21 cellular contexts compared by ENCODE assay signal in the genomic region with DNA sequence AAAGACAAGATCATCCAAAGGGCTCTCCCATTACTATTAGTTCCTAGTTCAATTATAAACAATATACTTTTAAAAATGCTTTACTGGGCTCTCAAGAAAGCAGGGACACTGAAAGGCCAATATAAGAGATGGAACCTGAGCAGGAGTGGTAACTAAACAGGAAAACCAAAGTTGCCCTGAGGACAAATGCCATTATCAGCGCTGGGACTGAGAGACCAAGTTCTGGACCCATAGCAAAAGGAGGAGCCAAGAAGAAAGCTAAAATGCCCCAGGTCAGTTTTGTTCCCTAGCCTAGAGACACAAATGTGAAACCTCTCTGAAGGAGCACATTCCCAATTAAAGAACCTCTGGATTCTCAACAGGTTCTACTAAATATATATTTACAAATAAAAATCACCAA.
DNase-seq lines count a peak whose midpoint lies in the region; ATAC-seq, FAIRE-seq and TF ChIP-seq lines count a peak whose summit lies in the region.
"Had no signal": no experiment of that assay in that cellular context is flagged by ENCODE, and none has a peak within 500 bp of the region (broad histone marks: within the 10 kb centered on the region; RNA-seq: fewer than 3 reads in every experiment).

No MANE protein-coding gene starts in this region.

- H3K27me3 Mint-ChIP-seq in MCF 10A (ENCODE audit: insufficient read depth, unreplicated experiment) (no peaks in the 10 kb centered on the region), chondrocyte (ENCODE audit: low read depth) (no peaks in the 10 kb centered on the region)
- H3K27me3 Mint-ChIP-seq: CD4-positive, alpha-beta memory T cell had no signal

- H3K27ac Mint-ChIP-seq in MCF 10A (ENCODE audit: low read depth, unreplicated experiment) (peak overlapping the region; percentile 23), chondrocyte (ENCODE audit: unreplicated experiment) (no peak overlapping the region)
- H3K27ac Mint-ChIP-seq: H9 had no signal

- intact Hi-C loops in MCF 10A (cut with micrococcal nuclease): loop anchor here (10.0 kb wide), 1 partner anchor 692 kb away; no protein-coding TSS in a partner anchor
- intact Hi-C loops in mammary epithelial cell (cut with micrococcal nuclease): no loop called here

- H3K9me1 ChIP-seq in keratinocyte (ENCODE audit: control insufficient read depth, extremely low read depth, insufficient read depth, low read length): no peaks in the 10 kb centered on the region

- TF ChIP-seq CTCF in MCF 10A (IDR thresholded peaks at IDR 0.05; ENCODE audit: unreplicated experiment) (no peak), mammary epithelial cell (conservative IDR thresholded peaks at IDR 0.05 in 1 of 2, IDR thresholded peaks at IDR 0.05 in 1 of 2; ENCODE audit: extremely low read depth in 1 of 2, insufficient read depth in 1 of 2, low read depth in 1 of 2, low read length in 2 of 2) (no peak), keratinocyte (optimal IDR thresholded peaks at IDR 0.05 in 1 of 3, IDR thresholded peaks at IDR 0.05 in 1 of 3, conservative IDR thresholded peaks at IDR 0.05 in 1 of 3; ENCODE audit: extremely low read depth in 1 of 3, insufficient read depth in 2 of 3, low read length in 3 of 3) (no peak), chondrocyte (IDR thresholded peaks at IDR 0.05) (no peak), upper lobe of left lung (IDR thresholded peaks at IDR 0.05) (no peak)

- H3K9ac ChIP-seq in mammary epithelial cell (ENCODE audit: insufficient read depth, low read length): no peak overlapping the region
- no peak overlapping the region for H3K9ac ChIP-seq in keratinocyte (ENCODE audit: control insufficient read depth, extremely low read depth, insufficient read depth, low read length)
- H3K9ac ChIP-seq: BLaER1 had no signal

- POLR2A ChIA-PET in MCF 10A (lab: Yijun Ruan, JAX): interaction anchor here (0.7 to 1.0 kb wide), 3 partner anchors 67 to 218 kb away, joined by 3 read pairs; a partner anchor contains a TSS

- WGBS in mammary epithelial cell (ENCODE audit: low coverage, missing lambda C conversion rate): 25% methylated on average over 1 of the region's 1 CpG
- WGBS in upper lobe of left lung, 2 donors: 74 to 80% methylated on average over 1 of the region's 1 CpG

- peaks cover 11% of the 10 kb centered on the region for H3K4me1 Mint-ChIP-seq in MCF 10A (ENCODE audit: insufficient read depth, unreplicated experiment)
- H3K4me1 Mint-ChIP-seq in chondrocyte (ENCODE audit: low read depth): peaks cover 11% of the 10 kb centered on the region

- TF ChIP-seq POLR2A in upper lobe of left lung (IDR thresholded peaks at IDR 0.05): no peak

- CTCF ChIA-PET in MCF 10A (lab: Yijun Ruan, JAX): interaction anchor here (0.8 to 6.5 kb wide), 2 partner anchors 83 to 399 kb away, joined by 3 to 76 read pairs; no protein-coding TSS in a partner anchor
- CTCF ChIA-PET in mammary epithelial cell (lab: Charles Lee; ENCODE audit: low non-redundant PET): no interaction called here

- H3K4me2 ChIP-seq in mammary epithelial cell (ENCODE audit: insufficient read depth, low read depth, low read length): no peak overlapping the region
- H3K4me2 ChIP-seq in keratinocyte (ENCODE audit: control insufficient read depth, extremely low read depth, insufficient read depth, low read depth, low read length): no peak overlapping the region
- H3K4me2 ChIP-seq: A549, BLaER1 had no signal

- TF ChIP-seq EP300 in upper lobe of left lung (IDR thresholded peaks at IDR 0.05): no peak

- BruUV-seq in MCF 10A (replicated peaks; lab: Mats Ljungman, UMichigan) (no TSS peak), mammary epithelial cell (replicated peaks; lab: Mats Ljungman, UMichigan) (no TSS peak)

- no peak overlapping the region for H3K27ac ChIP-seq in mammary epithelial cell (ENCODE audit: insufficient read depth, low read depth, low read length)
- no peak overlapping the region for H3K27ac ChIP-seq in keratinocyte (ENCODE audit: control insufficient read depth, insufficient read depth, low read length)
- H3K27ac ChIP-seq in upper lobe of left lung: no peak overlapping the region
- H3K27ac ChIP-seq: 22Rv1, A549, BLaER1, HL-60 had no signal

- H3K27me3 ChIP-seq in mammary epithelial cell (ENCODE audit: insufficient read depth, low read length): no peaks in the 10 kb centered on the region
- no peaks in the 10 kb centered on the region for H3K27me3 ChIP-seq in keratinocyte (ENCODE audit: control insufficient read depth, extremely low read depth, insufficient read depth, low read length)
- no peaks in the 10 kb centered on the region for H3K27me3 ChIP-seq in upper lobe of left lung
- H3K27me3 ChIP-seq: BLaER1 had no signal

- no peak overlapping the region for H3K4me3 Mint-ChIP-seq in MCF 10A (ENCODE audit: unreplicated experiment)
- H3K4me3 Mint-ChIP-seq in chondrocyte (ENCODE audit: unreplicated experiment): no peak overlapping the region
- H3K4me3 Mint-ChIP-seq: CD14-positive monocyte; CD4-positive, alpha-beta memory T cell; H9 had no signal

- no peaks in the 10 kb centered on the region for H3K4me1 ChIP-seq in mammary epithelial cell (ENCODE audit: insufficient read depth, low read length)
- H3K4me1 ChIP-seq in keratinocyte (ENCODE audit: control insufficient read depth, extremely low read depth, insufficient read depth, low read length): no peaks in the 10 kb centered on the region
- no peaks in the 10 kb centered on the region for H3K4me1 ChIP-seq in upper lobe of left lung
- H3K4me1 ChIP-seq: A549, BLaER1 had no signal

- H3K79me2 ChIP-seq in mammary epithelial cell (ENCODE audit: insufficient read depth, low read length): no peaks in the 10 kb centered on the region
- H3K79me2 ChIP-seq in keratinocyte (ENCODE audit: control insufficient read depth, insufficient read depth, low read length): no peaks in the 10 kb centered on the region

- ATAC-seq in HG03565 (IDR thresholded peaks at IDR 0.05; ENCODE audit: unreplicated experiment) (no peak), upper lobe of left lung (ENCODE audit: low FRiP score in 2 of 2) (no peak)
- ATAC-seq: GM12878 had no signal

- H3K36me3 ChIP-seq in mammary epithelial cell (ENCODE audit: insufficient read depth, low read length) (no peaks in the 10 kb centered on the region), keratinocyte (ENCODE audit: control insufficient read depth in 2 of 2, extremely low read depth in 1 of 2, insufficient read depth in 2 of 2, low read length in 2 of 2) (no peaks in the 10 kb centered on the region), upper lobe of left lung (no peaks in the 10 kb centered on the region)
- H3K36me3 ChIP-seq: BLaER1 had no signal

- dilution Hi-C loops in mammary epithelial cell (cut with HindIII; ENCODE audit: low sequenced_read_pairs) (no loop called here), keratinocyte (cut with MboI; ENCODE audit: extremely low pct_ligation_motif_present, low sequenced_read_pairs) (no loop called here)

- no peaks in the 10 kb centered on the region for H3K9me3 ChIP-seq in mammary epithelial cell (replicated peaks; ENCODE audit: insufficient read depth, low read length)
- no peaks in the 10 kb centered on the region for H3K9me3 ChIP-seq in keratinocyte (ENCODE audit: control insufficient read depth, low read depth, low read length)
- no peaks in the 10 kb centered on the region for H3K9me3 ChIP-seq in upper lobe of left lung
- H3K9me3 ChIP-seq: A549, BLaER1 had no signal

- H3K4me3 ChIP-seq in mammary epithelial cell (replicated peaks in 1 of 3; ENCODE audit: insufficient read depth in 1 of 3, low read depth in 2 of 3, low read length in 3 of 3) (no peak overlapping the region), keratinocyte (ENCODE audit: control insufficient read depth in 2 of 3, extremely low read depth in 1 of 3, insufficient read depth in 2 of 3, low read depth in 1 of 3, low read length in 3 of 3) (no peak overlapping the region), upper lobe of left lung (no peak overlapping the region)
- H3K4me3 ChIP-seq: A549, BLaER1, GM12878 had no signal

- H4K20me1 ChIP-seq in mammary epithelial cell (ENCODE audit: insufficient read depth, low read length) (no peaks in the 10 kb centered on the region), keratinocyte (ENCODE audit: control insufficient read depth, extremely low read depth, insufficient read depth, low read length) (no peaks in the 10 kb centered on the region)
- H4K20me1 ChIP-seq: BLaER1 had no signal

- H3K36me3 Mint-ChIP-seq in MCF 10A (ENCODE audit: insufficient read depth, unreplicated experiment) (no peaks in the 10 kb centered on the region), chondrocyte (ENCODE audit: low read depth) (no peaks in the 10 kb centered on the region)
- H3K36me3 Mint-ChIP-seq: CD4-positive, alpha-beta memory T cell had no signal

- H3K9me3 Mint-ChIP-seq in MCF 10A (ENCODE audit: unreplicated experiment) (no peaks in the 10 kb centered on the region), chondrocyte (ENCODE audit: low read depth) (no peaks in the 10 kb centered on the region)
- H3K9me3 Mint-ChIP-seq: CD14-positive monocyte; CD4-positive, alpha-beta memory T cell; H9 had no signal

- H2AFZ ChIP-seq in mammary epithelial cell (ENCODE audit: low read depth, low read length) (no peak overlapping the region), keratinocyte (ENCODE audit: control insufficient read depth, low read length) (no peak overlapping the region)

- FAIRE-seq in keratinocyte (lab: Jason Lieb, UNC): peak; percentile 26
- FAIRE-seq: A549, GM12878, H1 had no signal

- in situ Hi-C loops in mammary epithelial cell (cut with MboI; ENCODE audit: low sequenced_read_pairs in 2 of 2): loop anchor here in 1 of 2 donors (5.0 kb wide), 1 partner anchor 79 kb away; no protein-coding TSS in a partner anchor

- DNase-seq in MCF 10A (ENCODE audit: unreplicated experiment) (no peak), mammary epithelial cell (no peak), RPMI7951 (ENCODE audit: low read depth) (peak; percentile 5), keratinocyte (ENCODE audit: low read depth, low spot score) (no peak), chondrocyte (ENCODE audit: low spot score) (no peak), upper lobe of left lung (no peak)
- DNase-seq in activated effector memory CD4-positive, alpha-beta T cell treated with Interleukin-2 at 50 U/mL for 16 hours: no peak
- DNase-seq: AML-193; CD4-positive, alpha-beta memory T cell; DMS153; DMS79; H9; IMR-90 had no signal
